ENCODE assay signal across 18 cellular contexts in genomic region chr13:105567951-105568510, GRCh38.
"Had no signal": no experiment of that assay in that cellular context is flagged by ENCODE, and none has a peak within 500 bp of the region (broad histone marks: within the 10 kb centered on the region; RNA-seq: fewer than 3 reads in every experiment).

No MANE protein-coding gene starts in this region.

- H3K4me1 ChIP-seq: spleen, testis had no signal

- H3K27ac ChIP-seq: spleen, testis, VCaP had no signal

- DNase-seq: activated CD4-positive, alpha-beta T cell treated with anti-CD3 and anti-CD28 coated beads, Interleukin-2, amount 10 ng/mL, durations not matched to agents 7 days and 5 days; activated CD8-positive, alpha-beta memory T cell treated with anti-CD3 and anti-CD28 coated beads, Interleukin-2, amount 10 ng/mL, durations not matched to agents 7 days and 5 days; activated CD8-positive, alpha-beta T cell treated with anti-CD3 and anti-CD28 coated beads for 36 hours; activated effector memory CD4-positive, alpha-beta T cell treated with anti-CD3 and anti-CD28 coated beads, Interleukin-2, amount 50 U/mL, for 16 hours; activated naive CD4-positive, alpha-beta T cell treated with anti-CD3 and anti-CD28 coated beads, Interleukin-2, amount 10 ng/mL, durations not matched to agents 7 days and 5 days; activated T-cell treated with anti-CD3 and anti-CD28 coated beads for 4 hours; effector CD4-positive, alpha-beta T cell; kidney; mucosa of descending colon; naive B cell; occipital lobe; spleen; stimulated activated CD4-positive, alpha-beta T cell treated with anti-CD3 and anti-CD28 coated beads, Interleukin-4, amount 100 ng/mL, for 1 hour; stimulated activated naive CD4-positive, alpha-beta T cell; T-helper 2 cell; testis had no signal

- H3K36me3 ChIP-seq: spleen had no signal

- H3K4me3 ChIP-seq: mucosa of descending colon, spleen, testis had no signal

- H3K27me3 ChIP-seq: spleen, testis had no signal

- FAIRE-seq: endometrium, kidney had no signal
